Comparison of ENCODE assay signal across 10 cellular contexts in the genomic region with DNA sequence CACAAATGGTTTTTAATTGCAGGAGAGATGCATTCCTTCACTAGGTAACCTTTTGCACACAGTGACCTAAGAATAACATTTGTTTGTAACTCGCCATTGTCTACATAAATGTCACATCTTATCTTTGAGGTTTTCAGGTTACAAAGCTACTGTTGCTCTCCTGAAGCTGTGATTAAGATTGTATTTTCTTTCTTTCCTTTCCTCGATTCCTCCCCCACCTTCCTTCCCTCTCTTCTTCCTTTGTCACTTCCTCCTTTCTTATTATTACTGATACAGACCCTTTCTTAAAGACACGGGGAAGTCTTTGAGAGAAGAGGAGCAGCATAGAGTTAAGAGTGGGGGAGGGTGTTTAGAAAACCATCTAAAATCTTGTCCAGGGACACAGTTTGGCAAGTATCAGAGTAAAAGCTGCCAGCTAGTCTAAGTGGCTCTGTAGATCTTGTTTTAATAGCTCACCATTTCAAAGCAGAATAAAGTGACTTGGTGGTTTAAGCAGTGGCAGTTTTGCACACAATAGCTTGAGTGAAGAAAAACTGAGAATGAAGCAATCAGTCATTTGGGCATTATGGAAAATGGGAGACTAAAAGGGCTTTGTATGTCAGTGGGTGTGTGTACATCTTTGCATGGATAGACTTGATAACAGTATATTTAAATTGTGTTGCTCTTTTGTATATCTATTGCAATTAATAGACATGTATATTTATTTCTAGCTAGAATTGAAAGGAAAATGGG. TPM values are rescaled to one million over a fixed set of nuclear protein-coding genes. Genes with fewer than 3 reads are reported as not detected.
A peak's percentile ranks its signal among the peaks of the same experiment; 100 is the strongest.
DNase-seq lines count a peak whose midpoint lies in the region; ATAC-seq and TF ChIP-seq lines count a peak whose summit lies in the region.
"Had no signal": no experiment of that assay in that cellular context is flagged by ENCODE, and none has a peak within 500 bp of the region (broad histone marks: within the 10 kb centered on the region; RNA-seq: fewer than 3 reads in every experiment).

No MANE protein-coding gene starts in this region.

- H4K20me1 ChIP-seq in PC-9 (ENCODE audit: insufficient read depth) (no peaks in the 10 kb centered on the region), OCI-LY7 (ENCODE audit: insufficient read depth, low read length) (no peaks in the 10 kb centered on the region)

- H3K36me3 ChIP-seq in PC-9 (ENCODE audit: low read depth): no peaks in the 10 kb centered on the region
- no peaks in the 10 kb centered on the region for H3K36me3 ChIP-seq in heart right ventricle
- no peaks in the 10 kb centered on the region for H3K36me3 ChIP-seq in A673 (ENCODE audit: insufficient read depth, low read length, poor library complexity, severe bottlenecking)
- H3K36me3 ChIP-seq in OCI-LY7 (ENCODE audit: insufficient read depth, low read length): no peaks in the 10 kb centered on the region
- H3K36me3 ChIP-seq: colonic mucosa, SJCRH30 had no signal

- POLR2A ChIA-PET in PC-9 (lab: Charles Lee; ENCODE audit: unreplicated experiment) (no interaction called here), A673 (lab: Charles Lee; ENCODE audit: low non-redundant PET) (no interaction called here), OCI-LY7 (lab: Charles Lee) (interaction anchor here (1.3 kb wide), 1 partner anchor 16 kb away, joined by 5 read pairs; no protein-coding TSS in a partner anchor)

- H3K4me2 ChIP-seq in PC-9: peak overlapping the region; percentile 15
- no peak overlapping the region for H3K4me2 ChIP-seq in OCI-LY7 (ENCODE audit: low read length)

- H3K4me3 ChIP-seq in PC-9 (no peak overlapping the region), heart right ventricle (peak overlapping the region in 7 of 10 donors; percentile 0 to 31 (median 6)), A673 (ENCODE audit: low read depth, low read length, poor library complexity, severe bottlenecking) (no peak overlapping the region), OCI-LY7 (ENCODE audit: low read depth, low read length, poor library complexity, severe bottlenecking) (no peak overlapping the region)
- H3K4me3 ChIP-seq: colonic mucosa, SJCRH30 had no signal

- BruUV-seq in PC-9 (replicated peaks; lab: Mats Ljungman, UMichigan): no TSS peak
- no TSS peak for BruUV-seq in A673 (replicated peaks; lab: Mats Ljungman, UMichigan)
- no TSS peak for BruUV-seq in OCI-LY7 (replicated peaks; lab: Mats Ljungman, UMichigan)

- 9 to 11% methylated on average over 3 of the region's 3 CpGs for WGBS in heart right ventricle, 2 donors

- H3K27ac ChIP-seq in PC-9: peak overlapping the region; percentile 7; the same call in 1 of the 2 replicates
- H3K27ac ChIP-seq in heart right ventricle: peak overlapping the region in 9 of 10 donors; percentile 4 to 63 (median 52)
- no peak overlapping the region for H3K27ac ChIP-seq in A673 (ENCODE audit: low read depth, low read length, poor library complexity, severe bottlenecking)
- H3K27ac ChIP-seq in OCI-LY7 (ENCODE audit: low read depth, low read length, poor library complexity, severe bottlenecking): no peak overlapping the region
- H3K27ac ChIP-seq: colonic mucosa, SJCRH30 had no signal

- CTCF ChIA-PET in PC-9 (lab: Charles Lee) (no interaction called here), A673 (lab: Charles Lee) (no interaction called here), OCI-LY7 (lab: Charles Lee; ENCODE audit: unreplicated experiment) (no interaction called here)

- no peaks in the 10 kb centered on the region; the same call in 1 of the 2 replicates for H3F3A ChIP-seq in PC-9 (ENCODE audit: insufficient read depth, low read depth)

- DNase-seq in NOMO-1 treated with DMSO at 0.1 percent for 48 hours (lab: John Stamatoyannopoulos, UW; ENCODE audit: unreplicated experiment) (peak; percentile 44), NOMO-1 treated with dmso at 0.1 percent for 144 hours (lab: John Stamatoyannopoulos, UW; ENCODE audit: unreplicated experiment) (no peak), PC-9 (no peak), heart right ventricle (no peak), A673 (ENCODE audit: low spot score) (no peak), kidney glomerular epithelial cell (lab: John Stamatoyannopoulos, UW) (no peak), OCI-LY7 (ENCODE audit: low spot score) (no peak)
- no peak for DNase-seq in stimulated activated naive CD8-positive, alpha-beta T cell treated with anti-CD3 and anti-CD28 coated beads, Interleukin-15, Interleukin-2, amounts not matched to agents 100 U/mL and 50 U/mL, for 24 hours
- DNase-seq: colonic mucosa, SJCRH30 had no signal

- intact Hi-C loops in PC-9 (cut with micrococcal nuclease; ENCODE audit: unreplicated experiment): no loop called here
- intact Hi-C loops in heart right ventricle (cut with DNase I): loop anchor here in 1 of 10 donors (5.0 kb wide), 1 partner anchor 55 kb away; no protein-coding TSS in a partner anchor
- intact Hi-C loops in A673 (cut with micrococcal nuclease; ENCODE audit: unreplicated experiment): no loop called here
- intact Hi-C loops in OCI-LY7 (cut with micrococcal nuclease; ENCODE audit: unreplicated experiment): no loop called here

- no peaks in the 10 kb centered on the region for H3K9me3 ChIP-seq in PC-9 (ENCODE audit: insufficient read depth, low read depth)
- no peaks in the 10 kb centered on the region for H3K9me3 ChIP-seq in heart right ventricle
- H3K9me3 ChIP-seq in A673 (ENCODE audit: low read depth, low read length, poor library complexity, severe bottlenecking): no peaks in the 10 kb centered on the region
- H3K9me3 ChIP-seq in OCI-LY7 (ENCODE audit: low read length): no peaks in the 10 kb centered on the region
- H3K9me3 ChIP-seq: colonic mucosa, SJCRH30 had no signal

- ATAC-seq in heart right ventricle: peak in 6 of 8 donors; percentile 56 to 85 (median 76)
- ATAC-seq in stimulated activated naive CD8-positive, alpha-beta T cell treated with anti-CD3 and anti-CD28 coated beads, Interleukin-15, Interleukin-2, amounts not matched to agents 100 U/mL and 50 U/mL, for 24 hours: peak; percentile 21

- H2AFZ ChIP-seq in PC-9 (no peak overlapping the region), OCI-LY7 (ENCODE audit: low read length) (no peak overlapping the region)

- no peak for TF ChIP-seq CTCF in PC-9 (conservative IDR thresholded peaks at IDR 0.05)
- no peak for TF ChIP-seq CTCF in heart right ventricle (IDR thresholded peaks at IDR 0.05)
- no peak for TF ChIP-seq CTCF in A673 (conservative IDR thresholded peaks at IDR 0.05; ENCODE audit: low read depth, low read length)
- no peak for TF ChIP-seq CTCF in OCI-LY7 (conservative IDR thresholded peaks at IDR 0.05; ENCODE audit: low read length)

- peaks cover 15% of the 10 kb centered on the region for H3K4me1 ChIP-seq in PC-9 (replicated peaks; ENCODE audit: insufficient read depth)
- peaks cover 6 to 64% (median 45%) of the 10 kb centered on the region in 9 donors for H3K4me1 ChIP-seq in heart right ventricle
- H3K4me1 ChIP-seq in A673 (ENCODE audit: insufficient read depth, low read length, poor library complexity, severe bottlenecking): peaks cover 8% of the 10 kb centered on the region
- peaks cover 7% of the 10 kb centered on the region for H3K4me1 ChIP-seq in OCI-LY7 (ENCODE audit: insufficient read depth, low read length, poor library complexity, severe bottlenecking)
- H3K4me1 ChIP-seq: SJCRH30 had no signal

- H3K79me2 ChIP-seq in PC-9 (ENCODE audit: low read depth): peaks cover 11% of the 10 kb centered on the region; the same call in 1 of the 2 replicates
- H3K79me2 ChIP-seq in OCI-LY7 (ENCODE audit: insufficient read depth, low read depth, low read length): no peaks in the 10 kb centered on the region

- H3K27me3 ChIP-seq in PC-9 (ENCODE audit: insufficient read depth, low read depth): no peaks in the 10 kb centered on the region
- no peaks in the 10 kb centered on the region for H3K27me3 ChIP-seq in heart right ventricle
- no peaks in the 10 kb centered on the region for H3K27me3 ChIP-seq in A673 (replicated peaks; ENCODE audit: insufficient read depth, low read depth, low read length, poor library complexity)
- H3K27me3 ChIP-seq: colonic mucosa, SJCRH30 had no signal

- no peaks in the 10 kb centered on the region for H3K9me2 ChIP-seq in PC-9 (ENCODE audit: insufficient read depth)
- no peaks in the 10 kb centered on the region for H3K9me2 ChIP-seq in OCI-LY7 (ENCODE audit: insufficient read depth, low read length)

RNA-seq across cellular contexts. Expression of a gene that starts 10.9 kb away (rescaled TPM):
- total RNA-seq in PC-9 (2021) (7.5 and 8.3 TPM in 2 replicates), heart right ventricle (10 to 100 TPM; 47.4 to 76.3 (median 58.2) TPM), A673 (2021) (12.4 and 13.4 TPM in 2 replicates), OCI-LY7 (2022) (0.04 TPM in 1 of 2 replicates, not detected in the other)
- 10 to 100 TPM; 20.5 to 22.6 TPM for polyA plus RNA-seq in heart right ventricle
- total RNA-seq in OCI-LY7 (2014; rRNA removed; shearing (Covaris generic)): not detected in 2 replicates

Comparison
In these comparisons a context has a peak if more than half of its experiments do, and no peak if none do; other contexts are left out.
1. H3K27ac ChIP-seq: peak in PC-9 (single experiment) and heart right ventricle (9 of 10); none in A673 (single experiment) and OCI-LY7 (single experiment).
2. H3K4me3 ChIP-seq: peak in heart right ventricle (7 of 10); none in PC-9 (single experiment), A673 (single experiment) and OCI-LY7 (single experiment).